1 cellular context compared by ENCODE assay signal in the genomic region with DNA sequence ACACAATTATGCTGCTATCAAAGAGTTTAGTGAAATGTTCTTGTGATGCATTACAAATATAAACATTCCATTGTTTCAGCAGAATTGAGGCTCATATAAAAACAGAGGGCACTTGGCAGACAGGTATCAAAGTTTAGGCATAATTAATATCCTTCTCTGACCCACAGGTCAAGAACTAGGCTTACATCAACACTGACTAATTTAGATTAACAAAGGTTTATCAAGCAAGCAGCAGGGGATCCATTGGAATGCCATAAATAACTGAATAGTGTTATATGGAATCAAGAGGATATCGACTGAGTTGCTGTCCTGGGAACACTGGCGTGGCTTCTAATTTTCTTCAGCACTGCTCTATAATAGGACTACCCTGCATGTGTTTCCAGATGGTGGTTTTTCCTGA.
TF ChIP-seq lines count a peak whose summit lies in the region.

No MANE protein-coding gene starts in this region.

TF ChIP-seq in SK-N-SH treated with all-trans-retinoic acid at 6 μM for 48 hours, 23 proteins besides CTCF, POLR2A, EP300 and RAD21 (continued from another document):
- TF ChIP-seq, protein P1, sequence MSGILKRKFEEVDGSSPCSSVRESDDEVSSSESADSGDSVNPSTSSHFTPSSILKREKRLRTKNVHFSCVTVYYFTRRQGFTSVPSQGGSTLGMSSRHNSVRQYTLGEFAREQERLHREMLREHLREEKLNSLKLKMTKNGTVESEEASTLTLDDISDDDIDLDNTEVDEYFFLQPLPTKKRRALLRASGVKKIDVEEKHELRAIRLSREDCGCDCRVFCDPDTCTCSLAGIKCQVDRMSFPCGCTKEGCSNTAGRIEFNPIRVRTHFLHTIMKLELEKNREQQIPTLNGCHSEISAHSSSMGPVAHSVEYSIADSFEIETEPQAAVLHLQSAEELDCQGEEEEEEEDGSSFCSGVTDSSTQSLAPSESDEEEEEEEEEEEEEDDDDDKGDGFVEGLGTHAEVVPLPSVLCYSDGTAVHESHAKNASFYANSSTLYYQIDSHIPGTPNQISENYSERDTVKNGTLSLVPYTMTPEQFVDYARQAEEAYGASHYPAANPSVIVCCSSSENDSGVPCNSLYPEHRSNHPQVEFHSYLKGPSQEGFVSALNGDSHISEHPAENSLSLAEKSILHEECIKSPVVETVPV (CRISPR knock-in tag; IDR thresholded peaks at IDR 0.05) = no peak
- TF ChIP-seq BACH2 (CRISPR knock-in tag; IDR thresholded peaks at IDR 0.05; ENCODE audit: borderline replicate concordance) (no peak), ZNF70 (CRISPR knock-in tag; IDR thresholded peaks at IDR 0.05) (no peak), ZNF8 (CRISPR knock-in tag; IDR thresholded peaks at IDR 0.05) (no peak)
TF ChIP-seq in SK-N-SH treated with all-trans-retinoic acid at 6 μM for 48 hours: peak in this region for 0.
